ENCODE assay signal across 8 cellular contexts in the genomic region with DNA sequence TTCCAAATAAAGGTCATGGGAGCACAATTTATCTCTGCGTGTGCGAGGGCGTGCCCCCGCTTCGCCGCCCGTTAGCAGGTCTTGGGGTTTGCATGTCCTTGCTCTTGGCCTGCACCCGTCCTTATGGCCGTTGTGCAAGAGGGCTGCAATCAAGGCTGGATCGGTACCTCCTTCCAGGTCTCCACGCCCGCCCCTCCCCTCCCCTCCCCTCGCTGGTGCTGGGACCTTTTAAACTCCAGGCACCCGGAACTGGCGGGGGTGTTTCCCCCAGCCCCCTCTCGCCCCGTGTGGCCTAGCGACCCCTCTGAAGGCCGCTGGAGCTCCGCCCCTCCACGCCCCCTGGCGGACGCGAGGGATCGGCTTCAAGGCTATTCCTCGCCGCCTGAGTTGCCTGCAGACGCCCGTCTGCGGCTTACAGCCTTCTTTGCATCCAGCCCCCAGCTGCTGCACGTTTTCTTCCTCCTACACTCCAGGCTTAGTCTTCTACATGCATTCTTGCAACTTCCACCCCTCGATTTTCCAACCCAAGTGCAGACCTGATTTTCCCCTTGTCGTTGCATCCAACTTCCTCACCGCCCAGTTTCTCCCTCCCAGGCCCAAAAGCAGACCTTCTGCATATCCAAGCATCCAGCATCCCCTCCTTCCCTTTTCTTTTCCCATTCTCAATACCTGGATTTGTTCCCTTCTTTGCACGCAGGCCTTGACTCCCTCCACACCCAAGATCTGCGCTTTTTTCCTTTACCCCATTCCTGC. TPM values are rescaled to one million over a fixed set of nuclear protein-coding genes. Genes with fewer than 3 reads are reported as not detected.
DNase-seq lines count a peak whose midpoint lies in the region; ATAC-seq lines count a peak whose summit lies in the region.

No MANE protein-coding gene starts in this region.

- H3K4me2 ChIP-seq in BLaER1, result peak overlapping the region; percentile 80

- H3K9me3 ChIP-seq in BLaER1, result no peaks in the 10 kb centered on the region

- peak; percentile 74 for ATAC-seq in GM19035 (IDR thresholded peaks at IDR 0.05; ENCODE audit: unreplicated experiment)
- peak; percentile 74 for ATAC-seq in HG03354 (IDR thresholded peaks at IDR 0.05; ENCODE audit: poor library complexity, severe bottlenecking, unreplicated experiment)

- H3K36me3 ChIP-seq in BLaER1, result peaks cover 36% of the 10 kb centered on the region

- H3K27me3 ChIP-seq in BLaER1, result no peaks in the 10 kb centered on the region

- peak overlapping the region; percentile 94 for H3K4me3 ChIP-seq in BLaER1

- H4K20me1 ChIP-seq in BLaER1, result peaks cover 11% of the 10 kb centered on the region

- H3K4me1 ChIP-seq in BLaER1, result peaks cover 50% of the 10 kb centered on the region

- peak overlapping the region; percentile 40 for H3K27ac ChIP-seq in BLaER1

- peak overlapping the region; percentile 79 for H3K9ac ChIP-seq in BLaER1

- DNase-seq in NCI-H526 (lab: John Stamatoyannopoulos, UW) (peak; percentile 70 to 85), ecto neural progenitor cell (ENCODE audit: low spot score) (peak; percentile 95), lung microvascular endothelial cell (ENCODE audit: low read depth in 2 of 2) (peak; percentile 75 to 81)
- peak; percentile 81 to 85 for DNase-seq in activated CD4-positive, alpha-beta T cell treated with anti-CD3 and anti-CD28 coated beads, Interleukin-2, amount 50 U/mL, for 48 hours
- peak; percentile 51 to 57 (median 57) for DNase-seq in stimulated activated CD4-positive, alpha-beta T cell treated with anti-CD3 and anti-CD28 coated beads, TNF-alpha, amount 100 ng/mL, for 4 hours (ENCODE audit: low read depth in 3 of 3)

RNA-seq across cellular contexts. Expression of a gene that starts 0.6 kb away (rescaled TPM):
- 69.2 and 86.3 TPM in 2 replicates for total RNA-seq in lung microvascular endothelial cell

RNA-seq across cellular contexts. Expression of a gene that starts 11.8 kb away (rescaled TPM):
- total RNA-seq in lung microvascular endothelial cell, result 17.9 and 21.6 TPM in 2 replicates

Comparison
In these comparisons a context has a peak if more than half of its experiments do, and no peak if none do; other contexts are left out.
1. Peak in every context shown above with its lines: DNase-seq, ATAC-seq, H3K4me3 ChIP-seq and H3K27ac ChIP-seq.